In genomic region chr1:205631010-205631726, GRCh38 we compare ENCODE assay signal across 1 cellular context.
A peak's percentile ranks its signal among the peaks of the same experiment; 100 is the strongest.
TF ChIP-seq lines count a peak whose summit lies in the region.

No MANE protein-coding gene starts in this region.

TF ChIP-seq in HepG2, 621 proteins besides CTCF, POLR2A, EP300 and RAD21 (continued from another document and continues in another):
- peak; percentile 43; the same call in 1 of the 2 replicates for TF ChIP-seq RFXAP (CRISPR knock-in tag; IDR thresholded peaks at IDR 0.05; ENCODE audit: borderline replicate concordance)
- peak; percentile 60; the same call in 1 of the 2 replicates for TF ChIP-seq EED (CRISPR knock-in tag; IDR thresholded peaks at IDR 0.05)
- TF ChIP-seq TFAP4 (IDR thresholded peaks at IDR 0.05; ENCODE audit: borderline replicate concordance, low read depth) = peak; percentile 68; the same call in 1 of the 2 replicates
- 0 out of 2 replicates have a peak, but pooled peaks have one; percentile 36 for TF ChIP-seq ZFP37 (CRISPR knock-in tag; IDR thresholded peaks at IDR 0.05; ENCODE audit: borderline replicate concordance)
- peak; percentile 43; the same call in 1 of the 2 replicates for TF ChIP-seq ZNF607 (CRISPR knock-in tag; IDR thresholded peaks at IDR 0.05; ENCODE audit: borderline replicate concordance)
- TF ChIP-seq ZNF841 (CRISPR knock-in tag; IDR thresholded peaks at IDR 0.05; ENCODE audit: borderline replicate concordance) = peak; percentile 21; the same call in 1 of the 2 replicates
- peak; percentile 61; the same call in 1 of the 2 replicates for TF ChIP-seq ZNF501 (CRISPR knock-in tag; IDR thresholded peaks at IDR 0.05)
- TF ChIP-seq KMT2B (CRISPR knock-in tag; IDR thresholded peaks at IDR 0.05) = 0 out of 2 replicates have a peak, but pooled peaks have one; percentile 33
- no peak for TF ChIP-seq NAIF1 (CRISPR knock-in tag; IDR thresholded peaks at IDR 0.05; ENCODE audit: borderline replicate concordance)
- TF ChIP-seq ZNF552 (CRISPR knock-in tag; IDR thresholded peaks at IDR 0.05; ENCODE audit: borderline replicate concordance) = no peak
- TF ChIP-seq RXRA (CRISPR knock-in tag; IDR thresholded peaks at IDR 0.05) = peak; percentile 24; the same call in 1 of the 2 replicates
- TF ChIP-seq ATF2 (CRISPR knock-in tag; IDR thresholded peaks at IDR 0.05) = peak; percentile 32; the same call in 1 of the 2 replicates
- no peak for TF ChIP-seq CREB1 (IDR thresholded peaks at IDR 0.05)
- peak; percentile 71 for TF ChIP-seq CREB1 (CRISPR knock-in tag; IDR thresholded peaks at IDR 0.05)
- no peak for TF ChIP-seq HNRNPK (IDR thresholded peaks at IDR 0.05; ENCODE audit: low read depth, low read length, poor library complexity, severe bottlenecking)
- peak in 1 of 2 experiments; percentile 33; a peak in 1 of 4 replicates for TF ChIP-seq REST (IDR thresholded peaks at IDR 0.05; ENCODE audit: borderline replicate concordance in 1 of 2, low read depth in 1 of 2, low read length in 2 of 2)
- peak; percentile 75; the same call in 1 of the 2 replicates for TF ChIP-seq MAZ (IDR thresholded peaks at IDR 0.05; ENCODE audit: borderline replicate concordance, low read depth, low read length)
- TF ChIP-seq MAZ (CRISPR knock-in tag; IDR thresholded peaks at IDR 0.05; ENCODE audit: low read depth) = peak; percentile 48
- TF ChIP-seq LCORL (IDR thresholded peaks at IDR 0.05) = no peak
- 0 out of 2 replicates have a peak, but pooled peaks have one; percentile 19 for TF ChIP-seq LCORL (CRISPR knock-in tag; IDR thresholded peaks at IDR 0.05)
- peak; percentile 13; the same call in 1 of the 2 replicates for TF ChIP-seq NR2C2 (CRISPR knock-in tag; IDR thresholded peaks at IDR 0.05; ENCODE audit: borderline replicate concordance)
- TF ChIP-seq RBFOX2 (IDR thresholded peaks at IDR 0.05; ENCODE audit: low read depth, low read length) = peak; percentile 95
- TF ChIP-seq ZBTB46 (CRISPR knock-in tag; IDR thresholded peaks at IDR 0.05; ENCODE audit: borderline replicate concordance) = no peak
- no peak for TF ChIP-seq ZNF383 (CRISPR knock-in tag; IDR thresholded peaks at IDR 0.05; ENCODE audit: borderline replicate concordance)
- TF ChIP-seq THRA (CRISPR knock-in tag; IDR thresholded peaks at IDR 0.05; ENCODE audit: borderline replicate concordance) = peak; percentile 29; the same call in 1 of the 2 replicates
- TF ChIP-seq HNF4A (CRISPR knock-in tag; IDR thresholded peaks at IDR 0.05) = peak; percentile 81
- peak; percentile 62 for TF ChIP-seq GATAD2A (CRISPR knock-in tag; IDR thresholded peaks at IDR 0.05)
- peak; percentile 75 for TF ChIP-seq POLR2G (IDR thresholded peaks at IDR 0.05; ENCODE audit: low read depth, low read length)
- TF ChIP-seq ZNF772 (CRISPR knock-in tag; IDR thresholded peaks at IDR 0.05) = peak; percentile 83; the same call in 1 of the 2 replicates
- no peak for TF ChIP-seq RNF2 (conservative IDR thresholded peaks at IDR 0.05; ENCODE audit: low read depth)
- TF ChIP-seq HOXA3 (CRISPR knock-in tag; IDR thresholded peaks at IDR 0.05) = peak; percentile 54
- peak; percentile 63; the same call in 1 of the 2 replicates for TF ChIP-seq KDM5A (IDR thresholded peaks at IDR 0.05; ENCODE audit: borderline replicate concordance, low read length)
- TF ChIP-seq LRRFIP1 (CRISPR knock-in tag; conservative IDR thresholded peaks at IDR 0.05) = no peak
- peak; percentile 56 for TF ChIP-seq GABPA (IDR thresholded peaks at IDR 0.05; ENCODE audit: low read depth, low read length)
- peak; percentile 78 for TF ChIP-seq GABPA (CRISPR knock-in tag; IDR thresholded peaks at IDR 0.05; ENCODE audit: low read depth)
- peak; percentile 59; the same call in 1 of the 2 replicates for TF ChIP-seq ZNF747 (CRISPR knock-in tag; IDR thresholded peaks at IDR 0.05; ENCODE audit: borderline replicate concordance)
- no peak for TF ChIP-seq HBP1 (CRISPR knock-in tag; IDR thresholded peaks at IDR 0.05; ENCODE audit: low read depth)
- TF ChIP-seq TARDBP (CRISPR knock-in tag; IDR thresholded peaks at IDR 0.05) = no peak; the same call in 1 of the 2 replicates
- TF ChIP-seq KAT8 (CRISPR knock-in tag; IDR thresholded peaks at IDR 0.05) = peak; percentile 62; the same call in 1 of the 2 replicates
- no peak for TF ChIP-seq SNAPC4 (CRISPR knock-in tag; IDR thresholded peaks at IDR 0.05)
